Comparison of ENCODE assay signal across 29 cellular contexts in the genomic region with DNA sequence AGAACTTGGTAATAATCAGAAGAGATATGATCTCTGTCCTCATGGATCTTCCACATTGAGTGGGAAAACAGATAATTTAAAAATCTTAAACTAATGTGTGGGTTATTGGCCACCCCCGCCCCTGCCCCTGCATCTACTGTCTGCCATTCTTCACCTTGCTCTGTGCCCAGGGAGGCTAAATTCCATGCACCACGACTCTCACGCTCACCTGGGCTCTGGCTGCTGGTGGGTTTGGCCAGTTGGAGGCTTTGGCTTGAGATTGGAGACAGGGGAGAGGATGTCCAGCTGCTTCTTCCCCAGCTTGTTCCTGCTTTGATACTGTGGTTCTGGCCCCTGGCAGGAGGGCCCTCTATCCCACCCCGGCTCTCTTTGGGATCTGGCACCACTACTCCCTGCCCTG.
"Had no signal": no experiment of that assay in that cellular context is flagged by ENCODE, and none has a peak within 500 bp of the region (broad histone marks: within the 10 kb centered on the region; RNA-seq: fewer than 3 reads in every experiment).

No MANE protein-coding gene starts in this region.

- H3K27ac ChIP-seq: neural progenitor cell, ovary, parathyroid adenoma, prostate gland, right atrium auricular region, right lobe of liver, skin epidermis, stomach, thoracic aorta, thyroid gland, tibial nerve, upper lobe of left lung, uterus had no signal

- H3K9me3 ChIP-seq: ovary, prostate gland, right lobe of liver, thoracic aorta, thyroid gland, uterus had no signal

- DNase-seq: naive B cell; nephron progenitor cell; occipital lobe; ovary; retina; right lobe of liver; stimulated activated CD4-positive, alpha-beta T cell treated with anti-CD3 and anti-CD28 coated beads, Interleukin-15, amount 100 ng/mL, for 24 hours; stimulated activated CD4-positive, alpha-beta T cell treated with anti-CD3 and anti-CD28 coated beads, Interleukin-2, amount 100 ng/mL, for 24 hours; stimulated activated CD4-positive, alpha-beta T cell treated with anti-CD3 and anti-CD28 coated beads, Interleukin-2, amount 100 ng/mL, for 48 hours; stimulated activated CD4-positive, alpha-beta T cell treated with anti-CD3 and anti-CD28 coated beads, Interleukin-4, amount 100 ng/mL, for 24 hours; stimulated activated naive B cell treated with anti-CD40 and anti-IgM and Interleukin-4, amounts not matched to agents 10 μg/mL and 1 μg/mL and 100 μg/mL, for 72 hours; stimulated activated naive CD4-positive, alpha-beta T cell treated with Interleukin-2 at 50 U/mL for 16 hours; stomach; thyroid gland; trophoblast cell; upper lobe of left lung; uterus had no signal

- H3K4me3 Mint-ChIP-seq: naive thymus-derived CD8-positive, alpha-beta T cell; natural killer cell treated with Interleukin-12 subunit alpha and Interleukin-12 subunit beta and Interleukin-15 and Interleukin-18, amount 100 ng/mL, for 72 hours; nephron progenitor cell; stimulated activated effector memory CD8-positive, alpha-beta T cell treated with anti-CD3 and anti-CD28 coated beads, Interleukin-12 subunit alpha, Interleukin-12 subunit beta, amount 100 ng/mL, for 72 hours; stimulated activated naive B cell treated with anti-CD40 and anti-IgM and Interleukin-4, amounts not matched to agents 10 μg/mL and 1 μg/mL and 100 μg/mL, for 72 hours; stimulated activated naive CD8-positive, alpha-beta T cell treated with anti-CD3 and anti-CD28 coated beads, Interleukin-15, Interleukin-2, amounts not matched to agents 100 ng/mL and 50 ng/mL, for 24 hours had no signal

- H3K36me3 Mint-ChIP-seq: naive thymus-derived CD8-positive, alpha-beta T cell; natural killer cell treated with Interleukin-12 subunit alpha and Interleukin-12 subunit beta and Interleukin-15 and Interleukin-18, amount 100 ng/mL, for 72 hours; neural progenitor cell; stimulated activated effector memory CD8-positive, alpha-beta T cell treated with anti-CD3 and anti-CD28 coated beads, Interleukin-12 subunit alpha, Interleukin-12 subunit beta, amount 100 ng/mL, for 72 hours; stimulated activated naive B cell treated with anti-CD40 and anti-IgM and Interleukin-4, amounts not matched to agents 10 μg/mL and 1 μg/mL and 100 μg/mL, for 72 hours had no signal

- H3K27ac Mint-ChIP-seq: naive B cell; naive thymus-derived CD8-positive, alpha-beta T cell; natural killer cell treated with Interleukin-12 subunit alpha and Interleukin-12 subunit beta and Interleukin-15 and Interleukin-18, amount 100 ng/mL, for 72 hours; nephron progenitor cell; stimulated activated effector memory CD8-positive, alpha-beta T cell treated with anti-CD3 and anti-CD28 coated beads, Interleukin-12 subunit alpha, Interleukin-12 subunit beta, amount 100 ng/mL, for 72 hours; stimulated activated naive B cell treated with anti-CD40 and anti-IgM and Interleukin-4, amounts not matched to agents 10 μg/mL and 1 μg/mL and 100 μg/mL, for 72 hours; stimulated activated naive CD8-positive, alpha-beta T cell treated with anti-CD3 and anti-CD28 coated beads, Interleukin-15, Interleukin-2, amounts not matched to agents 100 ng/mL and 50 ng/mL, for 24 hours had no signal

- H3K9me3 Mint-ChIP-seq: natural killer cell treated with Interleukin-12 subunit alpha and Interleukin-12 subunit beta and Interleukin-15 and Interleukin-18, amount 100 ng/mL, for 72 hours; neural progenitor cell; stimulated activated effector memory CD8-positive, alpha-beta T cell treated with anti-CD3 and anti-CD28 coated beads, Interleukin-12 subunit alpha, Interleukin-12 subunit beta, amount 100 ng/mL, for 72 hours; stimulated activated naive CD8-positive, alpha-beta T cell treated with anti-CD3 and anti-CD28 coated beads, Interleukin-15, Interleukin-2, amounts not matched to agents 100 ng/mL and 50 ng/mL, for 24 hours had no signal

- H3K4me3 ChIP-seq: neural progenitor cell, ovary, prostate gland, right atrium auricular region, right lobe of liver, skin epidermis, smooth muscle cell, stomach, thoracic aorta, thyroid gland, tibial nerve, upper lobe of left lung, uterus had no signal

- H3K36me3 ChIP-seq: neural progenitor cell, ovary, prostate gland, right atrium auricular region, right lobe of liver, stomach, thoracic aorta, thyroid gland, tibial nerve, upper lobe of left lung, uterus had no signal

- H3K4me1 Mint-ChIP-seq: stimulated activated effector memory CD8-positive, alpha-beta T cell treated with anti-CD3 and anti-CD28 coated beads, Interleukin-12 subunit alpha, Interleukin-12 subunit beta, amount 100 ng/mL, for 72 hours had no signal

- H3K4me1 ChIP-seq: parathyroid adenoma, prostate gland, right lobe of liver, thyroid gland, uterus had no signal

- H3K27me3 ChIP-seq: ovary, uterus had no signal

- ATAC-seq: naive thymus-derived CD8-positive, alpha-beta T cell; natural killer cell treated with Interleukin-12 subunit alpha and Interleukin-12 subunit beta and Interleukin-15 and Interleukin-18, amount 100 ng/mL, for 72 hours; right lobe of liver; stimulated activated effector memory CD8-positive, alpha-beta T cell treated with anti-CD3 and anti-CD28 coated beads, Interleukin-12 subunit alpha, Interleukin-12 subunit beta, amount 100 ng/mL, for 72 hours; stimulated activated naive B cell treated with anti-CD40 and anti-IgM and Interleukin-4, amounts not matched to agents 10 μg/mL and 1 μg/mL and 100 μg/mL, for 72 hours had no signal
